In genomic region chr4:168857546-168858314, GRCh38 we compare ENCODE assay signal across 17 cellular contexts.
DNase-seq lines count a peak whose midpoint lies in the region; TF ChIP-seq lines count a peak whose summit lies in the region.
"Had no signal": no experiment of that assay in that cellular context is flagged by ENCODE, and none has a peak within 500 bp of the region (broad histone marks: within the 10 kb centered on the region; RNA-seq: fewer than 3 reads in every experiment).

No MANE protein-coding gene starts in this region.

- no peak for TF ChIP-seq CTCF in coronary artery (IDR thresholded peaks at IDR 0.05)
- no peak for TF ChIP-seq CTCF in testis (IDR thresholded peaks at IDR 0.05)
- TF ChIP-seq CTCF in WERI-Rb-1 (IDR thresholded peaks at IDR 0.05; ENCODE audit: low read depth, low read length), result no peak

- H3K27ac ChIP-seq in coronary artery, result peak overlapping the region; percentile 88 to 89
- H3K27ac ChIP-seq in testis, result peak overlapping the region; percentile 53 to 87
- H3K27ac ChIP-seq in WERI-Rb-1, result no peak overlapping the region
- H3K27ac ChIP-seq: RWPE1 had no signal

- TF ChIP-seq POLR2A in testis (IDR thresholded peaks at IDR 0.05), result no peak

- H3K9me3 ChIP-seq in testis (no peaks in the 10 kb centered on the region), WERI-Rb-1 (ENCODE audit: severe bottlenecking) (no peaks in the 10 kb centered on the region)
- H3K9me3 ChIP-seq: ovary had no signal

- peaks cover 64% of the 10 kb centered on the region for H3K4me1 ChIP-seq in testis

- H3K4me3 ChIP-seq in coronary artery (no peak overlapping the region), testis (no peak overlapping the region), WERI-Rb-1 (ENCODE audit: low read depth, low read length) (no peak overlapping the region)
- H3K4me3 ChIP-seq: ovary had no signal

- WGBS in testis, 2 donors, result 83 to 85% methylated on average over 5 of the region's 5 CpGs

- H3K36me3 ChIP-seq in testis (ENCODE audit: low read depth, missing control alignments) (no peaks in the 10 kb centered on the region), WERI-Rb-1 (no peaks in the 10 kb centered on the region)
- H3K36me3 ChIP-seq: ovary had no signal

- H3K27me3 ChIP-seq in testis, result no peaks in the 10 kb centered on the region
- no peaks in the 10 kb centered on the region for H3K27me3 ChIP-seq in WERI-Rb-1 (ENCODE audit: insufficient read depth, low read depth, severe bottlenecking)
- H3K27me3 ChIP-seq: ovary had no signal

- intact Hi-C loops in testis (cut with DNase I; ENCODE audit: low total_unique reads), result no loop called here

- DNase-seq in LHCN-M2 (ENCODE audit: low read depth), result peak; percentile 44
- DNase-seq in coronary artery (ENCODE audit: low spot score), result no peak
- peak; percentile 32 for DNase-seq in mucosa of gallbladder (ENCODE audit: low spot score)
- DNase-seq in testis, result no peak
- DNase-seq in SK-N-DZ (ENCODE audit: low spot score), result no peak
- DNase-seq in KG1 (lab: John Stamatoyannopoulos, UW), result no peak
- DNase-seq in activated T-cell treated with anti-CD3 and anti-CD28 coated beads for 4 hours, result no peak
- DNase-seq in WERI-Rb-1, result no peak
- DNase-seq: activated CD8-positive, alpha-beta T cell treated with anti-CD3 and anti-CD28 coated beads, Interleukin-2, amount 10 ng/mL, durations not matched to agents 7 days and 5 days; CD8-positive, alpha-beta memory T cell; head of caudate nucleus; NCI-H1092 treated with DMSO at 0.1 percent for 48 hours; NCI-H510A; stimulated activated CD4-positive, alpha-beta T cell treated with anti-CD3 and anti-CD28 coated beads, Interleukin-2, amount 100 ng/mL, for 48 hours; stimulated activated naive B cell treated with anti-CD40 and anti-IgM and Interleukin-4, amounts not matched to agents 10 μg/mL and 1 μg/mL and 100 μg/mL, for 72 hours had no signal

Comparison
In these comparisons a context has a peak if more than half of its experiments do, and no peak if none do; other contexts are left out.
1. DNase-seq: peak in LHCN-M2 (single experiment) and mucosa of gallbladder (single experiment); none in coronary artery (single experiment), testis (single experiment), SK-N-DZ (single experiment), KG1 (single experiment), activated T-cell treated with anti-CD3 and anti-CD28 coated beads for 4 hours (single experiment) and WERI-Rb-1 (single experiment).